Comparison of ENCODE assay signal across 8 cellular contexts in the genomic region with DNA sequence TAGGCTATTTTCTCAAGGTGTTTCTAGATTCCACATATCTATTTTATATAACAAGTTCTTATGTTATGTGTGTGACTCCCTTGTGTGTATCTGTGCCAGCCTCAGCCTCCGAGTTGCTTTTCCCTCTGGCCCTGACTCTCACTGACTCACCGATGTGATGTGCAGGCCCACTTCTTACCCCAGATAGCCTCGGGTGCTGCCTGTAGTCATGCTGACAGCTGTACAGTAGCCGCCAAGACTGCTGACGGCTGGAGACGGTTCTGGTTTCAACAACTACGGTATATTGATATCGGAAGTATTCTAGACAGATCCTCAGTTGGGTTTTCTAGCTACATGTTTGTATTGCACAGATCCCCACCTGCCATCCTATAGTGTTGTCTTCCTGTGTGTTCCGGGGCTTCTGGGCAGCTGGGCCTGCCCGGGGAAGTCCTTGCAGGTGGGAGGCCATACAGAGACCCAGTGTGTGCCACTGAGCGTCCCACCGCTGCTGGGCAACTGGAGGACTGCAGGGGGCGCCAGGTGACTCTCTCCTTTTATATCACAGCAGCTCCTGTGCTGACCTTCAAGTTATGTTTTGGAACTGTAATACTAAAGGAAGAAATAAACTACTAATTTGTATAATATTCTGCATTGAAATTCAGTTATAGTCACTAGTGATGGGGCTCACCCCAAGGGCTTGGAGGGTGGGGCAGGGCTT. TPM values are rescaled to one million over a fixed set of nuclear protein-coding genes. Genes with fewer than 3 reads are reported as not detected.
DNase-seq lines count a peak whose midpoint lies in the region; ATAC-seq and TF ChIP-seq lines count a peak whose summit lies in the region.
"Not testable (repeated sequence)": the region's sequence is repeated elsewhere in the genome, so short reads cannot be mapped to it uniquely, and the experiment has no call there.

No MANE protein-coding gene starts in this region.

- H3K9me3 Mint-ChIP-seq in activated T-helper 2 cell treated with anti-CD3 and anti-CD28 coated beads, Interferon-gamma antibody, Interleukin-2, Interleukin-4, amounts not matched to agents 10 μg/mL and 5 μg/mL and 100 μg/mL, durations not matched to agents 14 hours and 24 hours and 36 hours: not testable (repeated sequence)

- not testable (repeated sequence) for H3K9ac ChIP-seq in liver (ENCODE audit: low read depth in 1 of 2, low read length in 2 of 2); smooth muscle cell (ENCODE audit: low read depth)

- H3K4me1 Mint-ChIP-seq in activated T-helper 2 cell treated with anti-CD3 and anti-CD28 coated beads, Interferon-gamma antibody, Interleukin-2, Interleukin-4, amounts not matched to agents 10 μg/mL and 5 μg/mL and 100 μg/mL, durations not matched to agents 14 hours and 24 hours and 36 hours (ENCODE audit: low read depth): peaks cover 15% of the 10 kb centered on the region

- H3K9me3 ChIP-seq in liver (ENCODE audit: control insufficient read depth in 4 of 4, low read length in 3 of 4); smooth muscle cell (replicated peaks; ENCODE audit: low read depth): not testable (repeated sequence)

- H3K4me2 ChIP-seq in smooth muscle cell: not testable (repeated sequence)

- peak; percentile 26 for ATAC-seq in GM18498 (IDR thresholded peaks at IDR 0.05; ENCODE audit: unreplicated experiment)
- peak; percentile 40 for ATAC-seq in esophagus mucosa

- H3K27ac ChIP-seq in liver (ENCODE audit: low read depth in 1 of 2, low read length in 2 of 2): not testable (repeated sequence)
- peak overlapping the region; percentile 80 for H3K27ac ChIP-seq in smooth muscle cell (ENCODE audit: low read depth)

- H3K4me3 Mint-ChIP-seq in activated T-helper 2 cell treated with anti-CD3 and anti-CD28 coated beads, Interferon-gamma antibody, Interleukin-2, Interleukin-4, amounts not matched to agents 10 μg/mL and 5 μg/mL and 100 μg/mL, durations not matched to agents 14 hours and 24 hours and 36 hours (ENCODE audit: low read depth): not testable (repeated sequence)

- not testable (repeated sequence) for H3K27me3 Mint-ChIP-seq in activated T-helper 2 cell treated with anti-CD3 and anti-CD28 coated beads, Interferon-gamma antibody, Interleukin-2, Interleukin-4, amounts not matched to agents 10 μg/mL and 5 μg/mL and 100 μg/mL, durations not matched to agents 14 hours and 24 hours and 36 hours (ENCODE audit: low read depth)

- peaks cover 0 to 11% (median 1%) of the 10 kb centered on the region in 4 donors for H3K4me1 ChIP-seq in liver (ENCODE audit: control insufficient read depth in 4 of 4, insufficient read depth in 4 of 4, low read length in 3 of 4)
- H3K4me1 ChIP-seq in smooth muscle cell (ENCODE audit: low read depth): not testable (repeated sequence)

- H3K36me3 Mint-ChIP-seq in activated T-helper 2 cell treated with anti-CD3 and anti-CD28 coated beads, Interferon-gamma antibody, Interleukin-2, Interleukin-4, amounts not matched to agents 10 μg/mL and 5 μg/mL and 100 μg/mL, durations not matched to agents 14 hours and 24 hours and 36 hours (ENCODE audit: low read depth): not testable (repeated sequence)

- not testable (repeated sequence) for H4K20me1 ChIP-seq in smooth muscle cell (ENCODE audit: low read depth)

- not testable (repeated sequence) for H3K79me2 ChIP-seq in smooth muscle cell (ENCODE audit: low read depth)

- H3K27me3 ChIP-seq in liver (ENCODE audit: control insufficient read depth in 4 of 4, insufficient read depth in 4 of 4, low read length in 3 of 4); smooth muscle cell (ENCODE audit: low read depth): not testable (repeated sequence)

- H3K27ac Mint-ChIP-seq in activated T-helper 2 cell treated with anti-CD3 and anti-CD28 coated beads, Interferon-gamma antibody, Interleukin-2, Interleukin-4, amounts not matched to agents 10 μg/mL and 5 μg/mL and 100 μg/mL, durations not matched to agents 14 hours and 24 hours and 36 hours: not testable (repeated sequence)

- H2AFZ ChIP-seq in smooth muscle cell (ENCODE audit: low read depth): not testable (repeated sequence)

- TF ChIP-seq CTCF in liver (IDR thresholded peaks at IDR 0.05; ENCODE audit: low read depth, low read length, missing input control) (peak; percentile 14), smooth muscle cell (IDR thresholded peaks at IDR 0.05; ENCODE audit: borderline replicate concordance, insufficient read depth, poor library complexity, severe bottlenecking) (peak; percentile 42)

- not testable (repeated sequence) for H3K36me3 ChIP-seq in liver (ENCODE audit: control insufficient read depth in 4 of 4, insufficient read depth in 3 of 4, low read depth in 1 of 4, low read length in 3 of 4); smooth muscle cell (ENCODE audit: low read depth)

- DNase-seq in AG08396 (ENCODE audit: low spot score) (peak; percentile 57), HuH-7.5 (ENCODE audit: low spot score) (peak; percentile 65), RPMI7951 (ENCODE audit: low read depth) (peak; percentile 92)
- peak; percentile 37 for DNase-seq in activated T-helper 2 cell treated with anti-CD3 and anti-CD28 coated beads, Interferon-gamma antibody, Interleukin-2, Interleukin-4, amounts not matched to agents 10 μg/mL and 5 μg/mL and 100 μg/mL, durations not matched to agents 14 hours and 24 hours and 36 hours (ENCODE audit: low spot score)
- DNase-seq in smooth muscle cell (lab: John Stamatoyannopoulos, UW; ENCODE audit: unreplicated experiment): not testable (repeated sequence)

- WGBS in liver: 84% methylated on average over 13 of the region's 13 CpGs
- WGBS in smooth muscle cell (ENCODE audit: low lambda C conversion rate): 32% methylated on average over 13 of the region's 13 CpGs

- not testable (repeated sequence) for H3K4me3 ChIP-seq in liver (ENCODE audit: low read depth in 1 of 3, low read length in 3 of 3); smooth muscle cell

- peak in 1 of 2 donors; percentile 35 for TF ChIP-seq RAD21 in liver (IDR thresholded peaks at IDR 0.05)

- intact Hi-C loops in activated T-helper 2 cell treated with anti-CD3 and anti-CD28 coated beads, Interferon-gamma antibody, Interleukin-2, Interleukin-4, amounts not matched to agents 10 μg/mL and 5 μg/mL and 100 μg/mL, durations not matched to agents 14 hours and 24 hours and 36 hours (cut with micrococcal nuclease): loop anchor here (2.0 kb wide), 1 partner anchor 53 kb away; no protein-coding TSS in a partner anchor

- H3F3A ChIP-seq in smooth muscle cell (ENCODE audit: low read depth): not testable (repeated sequence)

RNA-seq across cellular contexts. Expression of a gene that starts 55.2 kb away (rescaled TPM):
- 6.8 and 9.7 TPM in 2 replicates for total RNA-seq in RPMI7951 (2014; rRNA removed; shearing (Covaris generic))
- 6.9 and 7.2 TPM in 2 replicates for total RNA-seq in activated T-helper 2 cell treated with anti-CD3 and anti-CD28 coated beads, Interferon-gamma antibody, Interleukin-2, Interleukin-4, amounts not matched to agents 10 μg/mL and 5 μg/mL and 100 μg/mL, durations not matched to agents 14 hours and 24 hours and 36 hours
- total RNA-seq in esophagus mucosa (0.48 TPM), liver (1 to 10 TPM; 1.3 to 2.4 TPM), smooth muscle cell (9.6 and 11.2 TPM in 2 replicates)
- polyA plus RNA-seq in liver (1 to 10 TPM in 1 of 2 donors, under 1 TPM in 1; 0.13 to 1.2 TPM), smooth muscle cell (7.8 and 11.0 TPM in 2 replicates)
